ENCODE assay signal across 25 cellular contexts in the genomic region with DNA sequence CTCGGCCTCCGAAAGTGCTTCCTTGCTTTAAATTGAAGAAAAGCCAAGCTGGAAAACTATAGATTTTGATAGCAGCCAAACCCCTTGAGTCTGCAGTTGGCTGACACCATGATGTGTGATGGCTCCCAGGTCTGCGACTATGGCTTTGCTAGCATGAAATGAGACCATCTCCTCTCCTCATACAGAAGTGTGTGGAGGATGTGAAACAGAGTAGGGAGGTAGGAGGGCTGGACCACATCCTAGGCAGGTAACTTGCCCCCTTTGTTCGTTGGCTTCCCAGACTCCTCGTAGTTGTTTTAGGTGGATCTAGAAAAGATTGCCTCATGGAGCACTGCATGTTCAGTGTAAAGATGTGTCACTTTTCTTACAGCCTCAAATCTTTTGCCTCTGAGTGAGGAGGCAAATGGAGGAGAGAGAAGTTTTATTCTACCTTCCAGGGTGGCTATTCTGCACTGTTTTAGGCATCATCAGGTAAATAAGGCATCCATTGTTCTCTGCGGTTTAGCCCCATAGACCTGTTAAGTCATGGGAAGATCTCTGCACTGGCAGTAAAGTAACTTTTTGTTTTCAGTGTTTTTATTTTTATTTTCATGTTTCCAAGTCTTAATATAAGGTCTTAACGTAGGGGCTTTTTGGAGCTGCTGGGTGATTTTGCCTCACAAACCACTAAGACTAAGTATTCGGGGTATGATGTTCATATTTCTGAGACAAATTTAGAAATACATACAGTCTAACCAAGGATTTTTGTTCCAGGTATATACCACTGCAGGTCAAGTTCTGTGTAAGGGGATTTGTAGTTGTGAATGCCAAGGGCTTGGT. TPM values are rescaled to one million over a fixed set of nuclear protein-coding genes. Genes with fewer than 3 reads are reported as not detected.
DNase-seq lines count a peak whose midpoint lies in the region; ATAC-seq and TF ChIP-seq lines count a peak whose summit lies in the region.
"Had no signal": no experiment of that assay in that cellular context is flagged by ENCODE, and none has a peak within 500 bp of the region (broad histone marks: within the 10 kb centered on the region; RNA-seq: fewer than 3 reads in every experiment).

No MANE protein-coding gene starts in this region.

- peak overlapping the region in 2 of 3 donors; percentile 8 to 50 for H3K4me3 Mint-ChIP-seq in T-cell
- H3K4me3 Mint-ChIP-seq: activated naive CD4-positive, alpha-beta T cell treated with anti-CD3 and anti-CD28 coated beads, Interleukin-2, amount 50 U/mL, for 24 hours; CD8-positive, alpha-beta memory T cell; HFFc6; stimulated activated effector memory CD8-positive, alpha-beta T cell treated with anti-CD3 and anti-CD28 coated beads, Interleukin-12 subunit alpha, Interleukin-12 subunit beta, amount 100 ng/mL, for 72 hours had no signal

- H3K27ac Mint-ChIP-seq in T-cell, result peak overlapping the region; percentile 67 to 72
- H3K27ac Mint-ChIP-seq: activated naive CD4-positive, alpha-beta T cell treated with anti-CD3 and anti-CD28 coated beads, Interleukin-2, amount 50 U/mL, for 24 hours; stimulated activated effector memory CD8-positive, alpha-beta T cell treated with anti-CD3 and anti-CD28 coated beads, Interleukin-12 subunit alpha, Interleukin-12 subunit beta, amount 100 ng/mL, for 72 hours had no signal

- no peak overlapping the region for H3K9ac ChIP-seq in BLaER1

- H3K9me3 Mint-ChIP-seq in T-cell, result no peaks in the 10 kb centered on the region
- H3K9me3 Mint-ChIP-seq: activated naive CD4-positive, alpha-beta T cell treated with anti-CD3 and anti-CD28 coated beads, Interleukin-2, amount 50 U/mL, for 24 hours; CD8-positive, alpha-beta memory T cell; HFFc6; stimulated activated effector memory CD8-positive, alpha-beta T cell treated with anti-CD3 and anti-CD28 coated beads, Interleukin-12 subunit alpha, Interleukin-12 subunit beta, amount 100 ng/mL, for 72 hours had no signal

- no peak for DNase-seq in T-cell
- DNase-seq in lung (ENCODE audit: low spot score), result no peak
- no peak for DNase-seq in NCI-H146 treated with DMSO at 0.1 percent for 48 hours (lab: John Stamatoyannopoulos, UW; ENCODE audit: unreplicated experiment)
- no peak for DNase-seq in NCI-H1105 treated with DMSO at 0.1 percent for 48 hours (lab: John Stamatoyannopoulos, UW)
- DNase-seq: activated T-cell treated with anti-CD3 and anti-CD28 coated beads, Interleukin-2, amount 50 U/mL, for 1 hour; CD8-positive, alpha-beta memory T cell; cortex of kidney; DND-41; gastrocnemius medialis; HFFc6; NCI-H1694 treated with DMSO at 0.1 percent for 48 hours; NCI-H345; occipital lobe; stimulated activated CD4-positive, alpha-beta T cell treated with anti-CD3 and anti-CD28 coated beads, Interleukin-15, amount 100 ng/mL, for 24 hours; T-helper 1 cell; upper lobe of right lung had no signal

- peaks cover 27% of the 10 kb centered on the region for H3K36me3 Mint-ChIP-seq in T-cell
- H3K36me3 Mint-ChIP-seq: stimulated activated effector memory CD8-positive, alpha-beta T cell treated with anti-CD3 and anti-CD28 coated beads, Interleukin-12 subunit alpha, Interleukin-12 subunit beta, amount 100 ng/mL, for 72 hours had no signal

- H4K20me1 ChIP-seq in BLaER1, result no peaks in the 10 kb centered on the region

- no peak overlapping the region for H3K4me3 ChIP-seq in BLaER1
- H3K4me3 ChIP-seq in lung, result peak overlapping the region; percentile 16
- H3K4me3 ChIP-seq: body of pancreas, gastrocnemius medialis, upper lobe of right lung had no signal

- peaks cover 6 to 43% (median 7%) of the 10 kb centered on the region in 3 donors for H3K4me1 Mint-ChIP-seq in T-cell

- TF ChIP-seq CTCF in lung (IDR thresholded peaks at IDR 0.05; ENCODE audit: control extremely low read depth, extremely low read depth), result no peak

- no peaks in the 10 kb centered on the region for H3K27me3 ChIP-seq in BLaER1
- no peaks in the 10 kb centered on the region for H3K27me3 ChIP-seq in lung (ENCODE audit: control insufficient read depth, insufficient read depth)
- H3K27me3 ChIP-seq: body of pancreas, gastrocnemius medialis, upper lobe of right lung had no signal

- WGBS in lung, 2 donors, result 95 to 97% methylated on average over 8 of the region's 8 CpGs

- H3K36me3 ChIP-seq in BLaER1, result peaks cover 34% of the 10 kb centered on the region
- H3K36me3 ChIP-seq in lung (ENCODE audit: control insufficient read depth in 2 of 2, insufficient read depth in 2 of 2, low read length in 2 of 2), result peaks cover 0 to 1% of the 10 kb centered on the region in 2 donors
- H3K36me3 ChIP-seq: gastrocnemius medialis, upper lobe of right lung had no signal

- no peaks in the 10 kb centered on the region for H3K27me3 Mint-ChIP-seq in T-cell
- H3K27me3 Mint-ChIP-seq: activated naive CD4-positive, alpha-beta T cell treated with anti-CD3 and anti-CD28 coated beads, Interleukin-2, amount 50 U/mL, for 24 hours had no signal

- H3K27ac ChIP-seq in BLaER1 (peak overlapping the region; percentile 82), lung (ENCODE audit: low read depth in 1 of 2, low read length in 1 of 2) (no peak overlapping the region)
- H3K27ac ChIP-seq: epithelial cell of prostate, upper lobe of right lung had no signal

- POLR2A ChIA-PET in T-cell (lab: Charles Lee), result no interaction called here

- H3K4me2 ChIP-seq in BLaER1, result peak overlapping the region; percentile 86

- ATAC-seq in GM18868 (IDR thresholded peaks at IDR 0.05; ENCODE audit: unreplicated experiment) (peak; percentile 45), T-cell (replicated peaks in 1 of 4) (no peak), lung (ENCODE audit: insufficient read depth, low FRiP score) (no peak), GM18873 (IDR thresholded peaks at IDR 0.05; ENCODE audit: low FRiP score, unreplicated experiment) (no peak), HG03378 (IDR thresholded peaks at IDR 0.05; ENCODE audit: unreplicated experiment) (no peak)
- ATAC-seq: body of pancreas; gastrocnemius medialis; Right ventricle myocardium inferior; stimulated activated effector memory CD8-positive, alpha-beta T cell treated with anti-CD3 and anti-CD28 coated beads, Interleukin-12 subunit alpha, Interleukin-12 subunit beta, amount 100 ng/mL, for 72 hours; upper lobe of right lung had no signal

- CTCF ChIA-PET in T-cell (lab: Charles Lee), result interaction anchor here in 1 of 2 donors (0.6 kb wide), 1 partner anchor 21 kb away, joined by 3 read pairs; no protein-coding TSS in a partner anchor

- peaks cover 92% of the 10 kb centered on the region for H3K4me1 ChIP-seq in BLaER1
- H3K4me1 ChIP-seq in lung (ENCODE audit: control insufficient read depth in 2 of 2, insufficient read depth in 2 of 2, low read length in 2 of 2), result peaks cover 6 to 25% of the 10 kb centered on the region in 2 donors

- H3K9me3 ChIP-seq in BLaER1, result no peaks in the 10 kb centered on the region
- H3K9me3 ChIP-seq in lung (ENCODE audit: control insufficient read depth in 2 of 2, insufficient read depth in 1 of 2, low read length in 1 of 2), result no peaks in the 10 kb centered on the region
- H3K9me3 ChIP-seq: body of pancreas, gastrocnemius medialis, upper lobe of right lung had no signal

RNA-seq across cellular contexts. Expression of gene MGAT5, which starts 40.1 kb away (rescaled TPM):
- total RNA-seq in T-cell, result 10 to 100 TPM; 61.1 to 94.9 (median 81.8) TPM
- 10 to 100 TPM; 48.0 to 53.7 TPM for total RNA-seq in lung
- 10 to 100 TPM in 1 of 2 donors, 1 to 10 TPM in 1; 3.6 to 14.6 TPM for polyA plus RNA-seq in lung
